ENCODE assay signal across 21 cellular contexts in genomic region chr14:105124837-105125222, GRCh38. TPM values are rescaled to one million over a fixed set of nuclear protein-coding genes. Genes with fewer than 3 reads are reported as not detected.
"Had no signal": no experiment of that assay in that cellular context is flagged by ENCODE, and none has a peak within 500 bp of the region (broad histone marks: within the 10 kb centered on the region; RNA-seq: fewer than 3 reads in every experiment).

No MANE protein-coding gene starts in this region.

- DNase-seq: activated CD4-positive, alpha-beta T cell treated with anti-CD3 and anti-CD28 coated beads for 48 hours; activated CD4-positive, CD25-positive, alpha-beta regulatory T cell; activated naive CD8-positive, alpha-beta T cell treated with anti-CD3 and anti-CD28 coated beads for 36 hours; activated T-cell treated with anti-CD3 and anti-CD28 coated beads for 4 hours; amniotic stem cell; endodermal cell; foreskin keratinocyte; natural killer cell; SK-N-SH; stimulated activated naive CD8-positive, alpha-beta T cell treated with anti-CD3 and anti-CD28 coated beads, Interleukin-15, amount 100 ng/mL, for 72 hours; T-helper 9 cell; trophoblast cell had no signal

- ATAC-seq: foreskin keratinocyte; natural killer cell; stimulated activated naive CD8-positive, alpha-beta T cell treated with anti-CD3 and anti-CD28 coated beads, Interleukin-15, amount 100 ng/mL, for 72 hours had no signal

- H3K27me3 ChIP-seq: hepatocyte had no signal

- H3K4me2 ChIP-seq: hepatocyte, SK-N-SH had no signal

- H3K36me3 Mint-ChIP-seq: activated naive CD8-positive, alpha-beta T cell treated with anti-CD3 and anti-CD28 coated beads for 36 hours; natural killer cell had no signal

- H3K9me3 ChIP-seq: suprapubic skin had no signal

- H3K27ac ChIP-seq: cardiac muscle cell, dorsolateral prefrontal cortex, epithelial cell of prostate, foreskin keratinocyte, hepatocyte, skin epidermis, suprapubic skin had no signal

- H3K27ac Mint-ChIP-seq: activated naive CD8-positive, alpha-beta T cell treated with anti-CD3 and anti-CD28 coated beads for 36 hours; activated T-helper 1 cell treated with anti-CD3 and anti-CD28 coated beads, Interleukin-12 subunit alpha, Interleukin-12 subunit beta, Interleukin-2, Interleukin-4 antibody, amounts not matched to agents 30 ng/mL and 10 ng/mL and 1 ng/mL, durations not matched to agents 14 hours and 24 hours and 36 hours; endodermal cell; natural killer cell; progenitor cell of endocrine pancreas; stimulated activated naive CD8-positive, alpha-beta T cell treated with anti-CD3 and anti-CD28 coated beads, Interleukin-15, amount 100 ng/mL, for 72 hours had no signal

- H2AFZ ChIP-seq: hepatocyte had no signal

- H3K4me1 Mint-ChIP-seq: activated naive CD8-positive, alpha-beta T cell treated with anti-CD3 and anti-CD28 coated beads for 36 hours; endodermal cell had no signal

- H3K9ac ChIP-seq: SK-N-SH had no signal

- H3K9me3 Mint-ChIP-seq: natural killer cell had no signal

- H3K4me3 ChIP-seq: cardiac muscle cell, dorsolateral prefrontal cortex, hepatocyte, skin epidermis, suprapubic skin had no signal

- H3K36me3 ChIP-seq: cardiac muscle cell, suprapubic skin had no signal

- H3K4me3 Mint-ChIP-seq: activated naive CD8-positive, alpha-beta T cell treated with anti-CD3 and anti-CD28 coated beads for 36 hours; activated T-helper 1 cell treated with anti-CD3 and anti-CD28 coated beads, Interleukin-12 subunit alpha, Interleukin-12 subunit beta, Interleukin-2, Interleukin-4 antibody, amounts not matched to agents 30 ng/mL and 10 ng/mL and 1 ng/mL, durations not matched to agents 14 hours and 24 hours and 36 hours; endodermal cell; natural killer cell; stimulated activated naive CD8-positive, alpha-beta T cell treated with anti-CD3 and anti-CD28 coated beads, Interleukin-15, amount 100 ng/mL, for 72 hours had no signal

RNA-seq across cellular contexts. Expression of gene GPR132, which starts 59.6 kb away (rescaled TPM):
- total RNA-seq: foreskin keratinocyte had no signal
- polyA plus RNA-seq: fibroblast of lung, foreskin keratinocyte, SK-N-SH had no signal
